ENCODE assay signal across 16 cellular contexts in genomic region chr2:109685453-109685852, GRCh38.
"Had no signal": no experiment of that assay in that cellular context is flagged by ENCODE, and none has a peak within 500 bp of the region (broad histone marks: within the 10 kb centered on the region; RNA-seq: fewer than 3 reads in every experiment).

No MANE protein-coding gene starts in this region.

- H3K27ac ChIP-seq: lower lobe of right lung, SK-N-MC, tibial nerve had no signal

- H3K4me3 ChIP-seq: lower lobe of right lung, SK-N-MC, tibial nerve had no signal

- H3K27ac Mint-ChIP-seq: activated naive CD4-positive, alpha-beta T cell treated with anti-CD3 and anti-CD28 coated beads, Interleukin-2, amount 50 U/mL, for 72 hours; naive thymus-derived CD8-positive, alpha-beta T cell; stimulated activated effector memory CD8-positive, alpha-beta T cell treated with anti-CD3 and anti-CD28 coated beads, Interleukin-12 subunit alpha, Interleukin-12 subunit beta, amount 100 ng/mL, for 72 hours had no signal

- H3K27me3 ChIP-seq: tibial nerve had no signal

- ATAC-seq: activated naive CD4-positive, alpha-beta T cell treated with anti-CD3 and anti-CD28 coated beads, Interleukin-2, amount 50 U/mL, for 72 hours; lower lobe of right lung; naive thymus-derived CD8-positive, alpha-beta T cell; stimulated activated effector memory CD8-positive, alpha-beta T cell treated with anti-CD3 and anti-CD28 coated beads, Interleukin-12 subunit alpha, Interleukin-12 subunit beta, amount 100 ng/mL, for 72 hours had no signal

- H3K9me3 Mint-ChIP-seq: activated naive CD4-positive, alpha-beta T cell treated with anti-CD3 and anti-CD28 coated beads, Interleukin-2, amount 50 U/mL, for 72 hours; naive thymus-derived CD8-positive, alpha-beta T cell; stimulated activated effector memory CD8-positive, alpha-beta T cell treated with anti-CD3 and anti-CD28 coated beads, Interleukin-12 subunit alpha, Interleukin-12 subunit beta, amount 100 ng/mL, for 72 hours had no signal

- H3K4me3 Mint-ChIP-seq: brain; naive thymus-derived CD8-positive, alpha-beta T cell; stimulated activated effector memory CD8-positive, alpha-beta T cell treated with anti-CD3 and anti-CD28 coated beads, Interleukin-12 subunit alpha, Interleukin-12 subunit beta, amount 100 ng/mL, for 72 hours had no signal

- H3K36me3 ChIP-seq: lower lobe of right lung, tibial nerve had no signal

- H3K36me3 Mint-ChIP-seq: activated naive CD4-positive, alpha-beta T cell treated with anti-CD3 and anti-CD28 coated beads, Interleukin-2, amount 50 U/mL, for 72 hours; brain; naive thymus-derived CD8-positive, alpha-beta T cell; stimulated activated effector memory CD8-positive, alpha-beta T cell treated with anti-CD3 and anti-CD28 coated beads, Interleukin-12 subunit alpha, Interleukin-12 subunit beta, amount 100 ng/mL, for 72 hours had no signal

- H3K4me1 Mint-ChIP-seq: stimulated activated effector memory CD8-positive, alpha-beta T cell treated with anti-CD3 and anti-CD28 coated beads, Interleukin-12 subunit alpha, Interleukin-12 subunit beta, amount 100 ng/mL, for 72 hours had no signal

- DNase-seq: activated CD4-positive, alpha-beta T cell treated with anti-CD3 and anti-CD28 coated beads, Interleukin-2, amount 50 U/mL, for 1 hour; activated effector memory CD4-positive, alpha-beta T cell treated with anti-CD3 and anti-CD28 coated beads, Interleukin-2, amount 50 U/mL, for 16 hours; activated T-cell treated with anti-CD3 and anti-CD28 coated beads, Interleukin-2, amount 50 U/mL, for 1 hour; amygdala; cerebellar nuclear complex; dermis blood vessel endothelial cell; erythroblast; hippocampal formation; kidney glomerular epithelial cell; lower lobe of right lung; naive thymus-derived CD8-positive, alpha-beta T cell had no signal

- H3K9me3 ChIP-seq: lower lobe of right lung, tibial nerve had no signal
